Comparison of ENCODE assay signal across 8 cellular contexts in genomic region chr11:33723238-33723881, GRCh38. TPM values are rescaled to one million over a fixed set of nuclear protein-coding genes. Genes with fewer than 3 reads are reported as not detected.
A peak's percentile ranks its signal among the peaks of the same experiment; 100 is the strongest.
DNase-seq lines count a peak whose midpoint lies in the region; ATAC-seq and TF ChIP-seq lines count a peak whose summit lies in the region.

No MANE protein-coding gene starts in this region.

- H3K36me3 Mint-ChIP-seq in naive thymus-derived CD8-positive, alpha-beta T cell = peaks cover 0 to 33% (median 8%) of the 10 kb centered on the region in 3 donors

- H3K4me2 ChIP-seq in osteoblast (ENCODE audit: insufficient read depth, low read length) = peak overlapping the region; percentile 67

- H3K27me3 Mint-ChIP-seq in naive thymus-derived CD8-positive, alpha-beta T cell = no peaks in the 10 kb centered on the region

- no peaks in the 10 kb centered on the region for H3K9me3 ChIP-seq in osteoblast (ENCODE audit: low read depth, low read length)

- POLR2A ChIA-PET in naive thymus-derived CD8-positive, alpha-beta T cell (lab: Charles Lee) = no interaction called here

- H3K27ac Mint-ChIP-seq in naive thymus-derived CD8-positive, alpha-beta T cell = peak overlapping the region in 1 of 10 donors; percentile 45

- peak overlapping the region; percentile 31 for H3K4me3 ChIP-seq in osteoblast (ENCODE audit: insufficient read depth, low read length)

- H3K36me3 ChIP-seq in osteoblast (ENCODE audit: insufficient read depth, low read length) = peaks cover 43% of the 10 kb centered on the region

- peak; percentile 20 for ATAC-seq in GM21381 (IDR thresholded peaks at IDR 0.05; ENCODE audit: unreplicated experiment)
- no peak for ATAC-seq in naive thymus-derived CD8-positive, alpha-beta T cell
- ATAC-seq in HG03521 (IDR thresholded peaks at IDR 0.05; ENCODE audit: unreplicated experiment) = no peak
- ATAC-seq in GM21528 (IDR thresholded peaks at IDR 0.05; ENCODE audit: low FRiP score, unreplicated experiment) = no peak

- H3K27ac ChIP-seq in epithelial cell of prostate (peak overlapping the region; percentile 81), osteoblast (ENCODE audit: low read depth, low read length) (peak overlapping the region; percentile 100)

- peaks cover 96% of the 10 kb centered on the region for H3K79me2 ChIP-seq in osteoblast (ENCODE audit: insufficient read depth, low read length)

- no peaks in the 10 kb centered on the region for H3K9me3 Mint-ChIP-seq in naive thymus-derived CD8-positive, alpha-beta T cell

- H3K4me3 Mint-ChIP-seq in naive thymus-derived CD8-positive, alpha-beta T cell = no peak overlapping the region

- peaks cover 12 to 32% (median 20%) of the 10 kb centered on the region in 4 donors for H3K4me1 Mint-ChIP-seq in naive thymus-derived CD8-positive, alpha-beta T cell

- H4K20me1 ChIP-seq in osteoblast (ENCODE audit: insufficient read depth, low read length) = peaks cover 14% of the 10 kb centered on the region

- no peak for TF ChIP-seq CTCF in osteoblast (IDR thresholded peaks at IDR 0.05; ENCODE audit: extremely low read depth, low read depth, low read length)

- peak; percentile 64 for DNase-seq in NOMO-1 treated with DMSO at 0.1 percent for 48 hours (lab: John Stamatoyannopoulos, UW; ENCODE audit: unreplicated experiment)
- no peak for DNase-seq in epithelial cell of prostate (ENCODE audit: low read depth, low spot score)
- no peak for DNase-seq in osteoblast (ENCODE audit: insufficient read length, low spot score, missing footprints)
- DNase-seq in naive thymus-derived CD8-positive, alpha-beta T cell = no peak
- DNase-seq in NCI-H2196 (lab: John Stamatoyannopoulos, UW; ENCODE audit: unreplicated experiment) = no peak

- H3K4me1 ChIP-seq in osteoblast (ENCODE audit: insufficient read depth, low read length) = peaks cover 50% of the 10 kb centered on the region

- no peaks in the 10 kb centered on the region for H3K27me3 ChIP-seq in osteoblast (ENCODE audit: insufficient read depth, low read length)

- H2AFZ ChIP-seq in osteoblast (ENCODE audit: low read length) = no peak overlapping the region

RNA-seq across cellular contexts. Expression of gene CD59, which starts 12.9 kb away (rescaled TPM):
- total RNA-seq in osteoblast = 345 and 377 TPM in 2 replicates
- total RNA-seq in naive thymus-derived CD8-positive, alpha-beta T cell = 10 to 100 TPM; 59.0 to 66.8 TPM
- polyA plus RNA-seq in naive thymus-derived CD8-positive, alpha-beta T cell = 10 to 100 TPM; 36.2 to 53.7 (median 47.5) TPM

RNA-seq across cellular contexts. Expression of gene C11orf91, which starts 22.7 kb away (rescaled TPM):
- not detected in 2 replicates for total RNA-seq in osteoblast
- under 1 TPM in 1 of 2 experiments, not detected in 1; 0.47 TPM for total RNA-seq in naive thymus-derived CD8-positive, alpha-beta T cell
- not detected for polyA plus RNA-seq in naive thymus-derived CD8-positive, alpha-beta T cell

RNA-seq across cellular contexts. Expression of gene FBXO3, which starts 51.0 kb away (rescaled TPM):
- 35.8 and 38.3 TPM in 2 replicates for total RNA-seq in osteoblast
- total RNA-seq in naive thymus-derived CD8-positive, alpha-beta T cell = 10 to 100 TPM; 49.4 to 52.1 TPM
- 10 to 100 TPM; 23.6 to 25.5 (median 25.2) TPM for polyA plus RNA-seq in naive thymus-derived CD8-positive, alpha-beta T cell
